In genomic region chr14:100098171-100098570, GRCh38 we compare ENCODE assay signal across 1 cellular context.
TF ChIP-seq lines count a peak whose summit lies in the region.

No MANE protein-coding gene starts in this region.

TF ChIP-seq in GM12878, 131 proteins besides CTCF, POLR2A, EP300 and RAD21 (continued from another document):
- TF ChIP-seq ZBTB40 (IDR thresholded peaks at IDR 0.05; ENCODE audit: borderline replicate concordance) (no peak), ZNF384 (IDR thresholded peaks at IDR 0.05; ENCODE audit: borderline replicate concordance, low read depth, low read length) (no peak), ZBTB11 (CRISPR knock-in tag; IDR thresholded peaks at IDR 0.05) (no peak), TARDBP (IDR thresholded peaks at IDR 0.05; ENCODE audit: borderline replicate concordance) (no peak), IRF5 (IDR thresholded peaks at IDR 0.05; ENCODE audit: borderline replicate concordance) (no peak), STAT1 (conservative IDR thresholded peaks at IDR 0.05) (no peak), KAT2A (conservative IDR thresholded peaks at IDR 0.05; ENCODE audit: control insufficient read depth, low read depth, low read length) (no peak), SREBF2 (IDR thresholded peaks at IDR 0.05; ENCODE audit: low read length) (no peak), WRNIP1 (IDR thresholded peaks at IDR 0.05; ENCODE audit: borderline replicate concordance, low read depth, low read length) (no peak), HDAC6 (IDR thresholded peaks at IDR 0.05; ENCODE audit: unreplicated experiment) (no peak), FOXK2 (IDR thresholded peaks at IDR 0.05) (no peak), CREM (IDR thresholded peaks at IDR 0.05; ENCODE audit: low read depth) (no peak), ATF7 (IDR thresholded peaks at IDR 0.05; ENCODE audit: low read depth) (no peak), TCF7 (IDR thresholded peaks at IDR 0.05; ENCODE audit: borderline replicate concordance) (no peak), IKZF1 (conservative IDR thresholded peaks at IDR 0.05) (no peak)
